Comparison of ENCODE assay signal across 21 cellular contexts in genomic region chr16:81861915-81862314, GRCh38.
DNase-seq lines count a peak whose midpoint lies in the region; ATAC-seq and TF ChIP-seq lines count a peak whose summit lies in the region.
"Had no signal": no experiment of that assay in that cellular context is flagged by ENCODE, and none has a peak within 500 bp of the region (broad histone marks: within the 10 kb centered on the region; RNA-seq: fewer than 3 reads in every experiment).

No MANE protein-coding gene starts in this region.

- WGBS in suprapubic skin, result 63% methylated on average over 7 of the region's 7 CpGs

- H3K36me3 ChIP-seq in suprapubic skin, result no peaks in the 10 kb centered on the region
- H3K36me3 ChIP-seq: BE2C, thoracic aorta had no signal

- H3K9me3 ChIP-seq in suprapubic skin, result no peaks in the 10 kb centered on the region
- H3K9me3 ChIP-seq: BE2C, Peyer's patch, thoracic aorta had no signal

- peak overlapping the region; percentile 54 for H3K27ac ChIP-seq in suprapubic skin
- H3K27ac ChIP-seq: HL-60, thoracic aorta had no signal

- peaks cover 3% of the 10 kb centered on the region for H3K27me3 ChIP-seq in suprapubic skin
- H3K27me3 ChIP-seq: Peyer's patch had no signal

- ATAC-seq in central memory CD8-positive, alpha-beta T cell (replicated peaks; ENCODE audit: extremely low read depth, poor library complexity, severe bottlenecking), result no peak
- ATAC-seq in HG03045 (IDR thresholded peaks at IDR 0.05; ENCODE audit: unreplicated experiment) (no peak), HG02938 (IDR thresholded peaks at IDR 0.05; ENCODE audit: unreplicated experiment) (no peak)

- no peaks in the 10 kb centered on the region for H3K27me3 Mint-ChIP-seq in central memory CD8-positive, alpha-beta T cell

- no peak overlapping the region for H3K4me3 ChIP-seq in suprapubic skin
- H3K4me3 ChIP-seq: Peyer's patch, thoracic aorta had no signal

- no peak overlapping the region for H3K4me3 Mint-ChIP-seq in central memory CD8-positive, alpha-beta T cell
- H3K4me3 Mint-ChIP-seq: activated naive CD4-positive, alpha-beta T cell treated with anti-CD3 and anti-CD28 coated beads for 36 hours; mesothelial cell of epicardium had no signal

- no peak for TF ChIP-seq EP300 in suprapubic skin (IDR thresholded peaks at IDR 0.05)

- TF ChIP-seq CTCF in suprapubic skin (IDR thresholded peaks at IDR 0.05), result no peak

- peaks cover 14% of the 10 kb centered on the region for H3K36me3 Mint-ChIP-seq in central memory CD8-positive, alpha-beta T cell (ENCODE audit: insufficient read depth)
- H3K36me3 Mint-ChIP-seq: mesothelial cell of epicardium had no signal

- peak overlapping the region; percentile 24 for H3K27ac Mint-ChIP-seq in central memory CD8-positive, alpha-beta T cell (ENCODE audit: low read depth)
- H3K27ac Mint-ChIP-seq: mesothelial cell of epicardium had no signal

- H3K4me1 ChIP-seq in suprapubic skin, result peaks cover 5% of the 10 kb centered on the region
- H3K4me1 ChIP-seq: BE2C had no signal

- TF ChIP-seq POLR2A in suprapubic skin (IDR thresholded peaks at IDR 0.05), result no peak

- peaks cover 12% of the 10 kb centered on the region for H3K4me1 Mint-ChIP-seq in central memory CD8-positive, alpha-beta T cell

- H3K9me3 Mint-ChIP-seq in central memory CD8-positive, alpha-beta T cell, result no peaks in the 10 kb centered on the region
- H3K9me3 Mint-ChIP-seq: activated naive CD4-positive, alpha-beta T cell treated with anti-CD3 and anti-CD28 coated beads for 36 hours; mesothelial cell of epicardium had no signal

- DNase-seq in M059J (ENCODE audit: low read depth), result peak; percentile 45
- DNase-seq in central memory CD8-positive, alpha-beta T cell (ENCODE audit: low spot score in 2 of 2), result no peak
- DNase-seq in lung microvascular endothelial cell (ENCODE audit: low read depth in 2 of 2), result peak; percentile 36 to 63
- no peak for DNase-seq in suprapubic skin (ENCODE audit: low spot score in 2 of 2)
- DNase-seq in kidney tubule cell (ENCODE audit: low spot score), result no peak
- no peak for DNase-seq in MV-4-11 (lab: John Stamatoyannopoulos, UW)
- DNase-seq: activated CD4-positive, alpha-beta T cell treated with anti-CD3 and anti-CD28 coated beads, Interleukin-2, amount 50 U/mL, for 1 hour; activated naive CD4-positive, alpha-beta T cell treated with anti-CD3 and anti-CD28 coated beads for 36 hours; BE2C; DMS153; KBM-7; NCI-H1105; NCI-H748 treated with DMSO at 0.1 percent for 48 hours; occipital lobe; Peyer's patch; stimulated activated CD4-positive, alpha-beta T cell treated with anti-CD3 and anti-CD28 coated beads, Interleukin-2, amount 100 ng/mL, for 48 hours had no signal

Comparison
In these comparisons a context has a peak if more than half of its experiments do, and no peak if none do; other contexts are left out.
1. DNase-seq: peak in M059J (single experiment) and lung microvascular endothelial cell (2 of 2); none in central memory CD8-positive, alpha-beta T cell (0 of 2), suprapubic skin (0 of 2), kidney tubule cell (single experiment) and MV-4-11 (single experiment).